ENCODE assay signal across 16 cellular contexts in the genomic region with DNA sequence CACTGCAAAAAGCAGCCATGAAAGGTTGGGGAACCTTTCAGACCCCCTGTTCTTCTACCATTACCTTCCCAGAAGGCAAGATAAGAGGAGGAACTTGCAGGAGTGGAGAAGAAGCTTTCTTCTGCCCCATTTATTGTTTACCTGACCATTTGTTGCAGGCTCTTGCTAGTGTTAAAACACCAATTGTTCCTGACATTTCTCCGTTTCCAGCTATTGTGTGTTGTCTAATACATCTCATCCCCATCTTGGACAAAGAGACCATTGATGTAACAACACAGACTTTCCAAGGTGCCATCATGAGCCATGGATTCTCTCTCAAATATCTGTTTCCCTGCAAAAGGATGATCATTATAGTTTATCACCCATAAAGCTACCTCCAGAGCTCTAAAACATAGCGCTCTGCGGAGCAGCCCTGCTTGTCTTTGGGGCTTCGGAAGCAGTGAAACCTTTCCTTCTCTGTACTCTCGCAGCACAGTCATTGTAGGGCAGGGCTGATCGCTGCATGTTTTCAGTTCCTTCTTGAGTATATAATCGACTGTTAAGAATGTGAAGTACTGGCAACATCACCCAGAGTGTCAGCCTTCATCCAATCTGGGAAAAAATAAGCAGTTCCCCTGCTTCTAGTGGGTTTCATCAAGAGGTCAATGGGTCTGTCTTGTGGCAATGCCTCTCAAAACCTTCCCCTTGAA.
"Had no signal": no experiment of that assay in that cellular context is flagged by ENCODE, and none has a peak within 500 bp of the region (broad histone marks: within the 10 kb centered on the region; RNA-seq: fewer than 3 reads in every experiment).

No MANE protein-coding gene starts in this region.

- H3K4me3 Mint-ChIP-seq: activated CD4-positive, alpha-beta T cell treated with anti-CD3 and anti-CD28 coated beads, Interleukin-2, amount 10 ng/mL, durations not matched to agents 7 days and 5 days; activated naive CD4-positive, alpha-beta T cell treated with anti-CD3 and anti-CD28 coated beads, Interleukin-2, amount 50 U/mL, for 24 hours; naive thymus-derived CD8-positive, alpha-beta T cell; T-helper 1 cell treated with Interleukin-12 subunit alpha and Interleukin-12 subunit beta and Interleukin-4 antibody, amounts not matched to agents 30 μg/mL and 1 μg/mL, for 36 hours had no signal

- H3K36me3 ChIP-seq: cardiac muscle cell, spleen, transverse colon, vagina had no signal

- DNase-seq: activated CD4-positive, alpha-beta T cell treated with anti-CD3 and anti-CD28 coated beads, Interleukin-2, amount 10 ng/mL, durations not matched to agents 7 days and 5 days; activated CD8-positive, alpha-beta memory T cell treated with anti-CD3 and anti-CD28 coated beads, Interleukin-2, amount 50 U/mL, for 4 hours; activated gamma-delta T cell; left cardiac atrium; naive thymus-derived CD8-positive, alpha-beta T cell; posterior cingulate gyrus; retina; spleen; stimulated activated CD8-positive, alpha-beta memory T cell treated with anti-CD3 and anti-CD28 coated beads, Interleukin-4, amount 100 ng/mL, for 48 hours; stimulated activated naive CD4-positive, alpha-beta T cell; transverse colon had no signal

- ATAC-seq: activated CD4-positive, CD25-positive, alpha-beta regulatory T cell treated with anti-CD3 and anti-CD28 coated beads, Interleukin-2, amount 50 U/mL, for 24 hours; left cardiac atrium; naive thymus-derived CD8-positive, alpha-beta T cell had no signal

- H3K9me3 ChIP-seq: transverse colon, vagina had no signal

- H3K27me3 Mint-ChIP-seq: activated CD4-positive, alpha-beta T cell treated with anti-CD3 and anti-CD28 coated beads, Interleukin-2, amount 10 ng/mL, durations not matched to agents 7 days and 5 days; activated naive CD4-positive, alpha-beta T cell treated with anti-CD3 and anti-CD28 coated beads, Interleukin-2, amount 50 U/mL, for 24 hours; naive thymus-derived CD8-positive, alpha-beta T cell had no signal

- H3K4me1 Mint-ChIP-seq: activated CD4-positive, alpha-beta T cell treated with anti-CD3 and anti-CD28 coated beads, Interleukin-2, amount 10 ng/mL, durations not matched to agents 7 days and 5 days; activated naive CD4-positive, alpha-beta T cell treated with anti-CD3 and anti-CD28 coated beads, Interleukin-2, amount 50 U/mL, for 24 hours; naive thymus-derived CD8-positive, alpha-beta T cell had no signal

- H3K4me1 ChIP-seq: spleen, transverse colon, vagina had no signal

- H3K27me3 ChIP-seq: cardiac muscle cell, spleen, transverse colon, vagina had no signal

- H3K4me3 ChIP-seq: cardiac muscle cell, spleen, transverse colon, vagina had no signal

- H3K27ac ChIP-seq: cardiac muscle cell, spleen, transverse colon, vagina had no signal

- H3K36me3 Mint-ChIP-seq: activated naive CD4-positive, alpha-beta T cell treated with anti-CD3 and anti-CD28 coated beads, Interleukin-2, amount 50 U/mL, for 24 hours; naive thymus-derived CD8-positive, alpha-beta T cell had no signal

- H3K27ac Mint-ChIP-seq: activated CD4-positive, alpha-beta T cell treated with anti-CD3 and anti-CD28 coated beads, Interleukin-2, amount 10 ng/mL, durations not matched to agents 7 days and 5 days; activated naive CD4-positive, alpha-beta T cell treated with anti-CD3 and anti-CD28 coated beads, Interleukin-2, amount 50 U/mL, for 24 hours; naive thymus-derived CD8-positive, alpha-beta T cell; T-helper 1 cell treated with Interleukin-12 subunit alpha and Interleukin-12 subunit beta and Interleukin-4 antibody, amounts not matched to agents 30 μg/mL and 1 μg/mL, for 36 hours had no signal

- H3K9me3 Mint-ChIP-seq: activated naive CD4-positive, alpha-beta T cell treated with anti-CD3 and anti-CD28 coated beads, Interleukin-2, amount 50 U/mL, for 24 hours had no signal
